11 cellular contexts compared by ENCODE assay signal in genomic region chr20:19737025-19737424, GRCh38. TPM values are rescaled to one million over a fixed set of nuclear protein-coding genes. Genes with fewer than 3 reads are reported as not detected.
DNase-seq lines count a peak whose midpoint lies in the region; ATAC-seq and TF ChIP-seq lines count a peak whose summit lies in the region.
"Had no signal": no experiment of that assay in that cellular context is flagged by ENCODE, and none has a peak within 500 bp of the region (broad histone marks: within the 10 kb centered on the region; RNA-seq: fewer than 3 reads in every experiment).

No MANE protein-coding gene starts in this region.

- H2AFZ ChIP-seq in Loucy (ENCODE audit: low read length) = peak overlapping the region; percentile 4; the same call in 1 of the 2 replicates

- H3K9me3 ChIP-seq in Loucy (ENCODE audit: insufficient read depth, low read depth, low read length) (no peaks in the 10 kb centered on the region), endodermal cell (ENCODE audit: control insufficient read depth, low read length) (no peaks in the 10 kb centered on the region), psoas muscle (no peaks in the 10 kb centered on the region)

- no peak overlapping the region for H3K27ac Mint-ChIP-seq in endodermal cell
- H3K27ac Mint-ChIP-seq: naive thymus-derived CD8-positive, alpha-beta T cell had no signal

- peak; percentile 64 for DNase-seq in GM03348 (ENCODE audit: low spot score)
- DNase-seq in endodermal cell = no peak
- DNase-seq in psoas muscle = no peak
- no peak for DNase-seq in GM13976 (ENCODE audit: low spot score)
- DNase-seq in DMS153 (lab: John Stamatoyannopoulos, UW) = no peak
- DNase-seq in NCI-H187 (lab: John Stamatoyannopoulos, UW) = no peak
- no peak for DNase-seq in GOT3 (lab: John Stamatoyannopoulos, UW)
- DNase-seq: activated CD4-positive, alpha-beta T cell treated with anti-CD3 and anti-CD28 coated beads for 1 hour; naive thymus-derived CD8-positive, alpha-beta T cell; NCI-H1694 treated with DMSO at 0.1 percent for 48 hours had no signal

- H3K27ac ChIP-seq in endodermal cell (ENCODE audit: low read depth, low read length) (peak overlapping the region; percentile 67), psoas muscle (no peak overlapping the region)

- H4K20me1 ChIP-seq in Loucy (ENCODE audit: insufficient read depth, low read length, poor library complexity, severe bottlenecking) = no peaks in the 10 kb centered on the region

- H3K27me3 ChIP-seq in Loucy (ENCODE audit: insufficient read depth, low read length, poor library complexity, severe bottlenecking) (no peaks in the 10 kb centered on the region), endodermal cell (ENCODE audit: control insufficient read depth, insufficient read depth, low read length, poor library complexity, severe bottlenecking) (no peaks in the 10 kb centered on the region), psoas muscle (ENCODE audit: insufficient read depth in 3 of 3, low read length in 2 of 3) (no peaks in the 10 kb centered on the region)

- no peaks in the 10 kb centered on the region for H3F3A ChIP-seq in Loucy (ENCODE audit: low read depth)

- H3K9me2 ChIP-seq in Loucy (replicated peaks; ENCODE audit: low read depth, low read length) = no peaks in the 10 kb centered on the region

- no peaks in the 10 kb centered on the region for H3K27me3 Mint-ChIP-seq in endodermal cell (ENCODE audit: insufficient read depth)

- no peaks in the 10 kb centered on the region for H3K36me3 Mint-ChIP-seq in endodermal cell (ENCODE audit: low read depth)
- H3K36me3 Mint-ChIP-seq: naive thymus-derived CD8-positive, alpha-beta T cell had no signal

- in situ Hi-C loops in GM13976 (cut with MboI; ENCODE audit: low sequenced_read_pairs, unreplicated experiment) = no loop called here

- peak in 3 of 4 donors; percentile 51 to 72 (median 61) for ATAC-seq in psoas muscle
- ATAC-seq: naive thymus-derived CD8-positive, alpha-beta T cell had no signal

- WGBS in endodermal cell (ENCODE audit: insufficient coverage in 1 of 2, insufficient read length in 1 of 2), 2 experiments = 79 to 91% methylated on average over 3 to 4 of the region's 4 CpGs
- 65 to 84% (median 68%) methylated on average over 4 of the region's 4 CpGs for WGBS in psoas muscle, 3 donors

- peaks cover 18% of the 10 kb centered on the region for H3K4me1 Mint-ChIP-seq in endodermal cell

- no peaks in the 10 kb centered on the region for H3K9me3 Mint-ChIP-seq in endodermal cell
- H3K9me3 Mint-ChIP-seq: naive thymus-derived CD8-positive, alpha-beta T cell had no signal

- H3K4me3 Mint-ChIP-seq in endodermal cell = no peak overlapping the region
- H3K4me3 Mint-ChIP-seq: naive thymus-derived CD8-positive, alpha-beta T cell had no signal

- H3K79me2 ChIP-seq in Loucy (ENCODE audit: insufficient read depth, low read length) = no peaks in the 10 kb centered on the region

- H3K36me3 ChIP-seq in Loucy (ENCODE audit: insufficient read depth, low read length) (no peaks in the 10 kb centered on the region), endodermal cell (ENCODE audit: control insufficient read depth, insufficient read depth, low read length) (no peaks in the 10 kb centered on the region), psoas muscle (ENCODE audit: insufficient read depth in 1 of 2, low read depth in 1 of 2) (no peaks in the 10 kb centered on the region)

- H3K9ac ChIP-seq in Loucy (ENCODE audit: low read depth, low read length, poor library complexity, severe bottlenecking) (no peak overlapping the region), endodermal cell (ENCODE audit: extremely low read depth, low read length, poor library complexity, severe bottlenecking) (no peak overlapping the region)

- no peak for TF ChIP-seq CTCF in Loucy (conservative IDR thresholded peaks at IDR 0.05; ENCODE audit: low read length)
- TF ChIP-seq CTCF in endodermal cell (conservative IDR thresholded peaks at IDR 0.05) = no peak
- no peak for TF ChIP-seq CTCF in psoas muscle (IDR thresholded peaks at IDR 0.05)
- no peak for TF ChIP-seq CTCF in GM13976 (IDR thresholded peaks at IDR 0.05; ENCODE audit: borderline replicate concordance, control extremely low read depth, extremely low read depth, insufficient read depth, missing control alignments)

- H3K4me3 ChIP-seq in Loucy (ENCODE audit: low read length, poor library complexity, severe bottlenecking) (no peak overlapping the region), endodermal cell (ENCODE audit: low read length) (no peak overlapping the region), psoas muscle (no peak overlapping the region)

- intact Hi-C loops in psoas muscle (cut with DNase I) = loop anchor here in 1 of 2 donors (5.0 kb wide), 1 partner anchor 45 kb away; no protein-coding TSS in a partner anchor

- no peak overlapping the region for H3K4me2 ChIP-seq in Loucy (ENCODE audit: low read depth, low read length, poor library complexity, severe bottlenecking)

- H3K4me1 ChIP-seq in Loucy (ENCODE audit: insufficient read depth, low read length, poor library complexity, severe bottlenecking) = peaks cover 29% of the 10 kb centered on the region
- no peaks in the 10 kb centered on the region for H3K4me1 ChIP-seq in endodermal cell (ENCODE audit: control insufficient read depth, insufficient read depth, low read length)
- H3K4me1 ChIP-seq in psoas muscle = peaks cover 15% of the 10 kb centered on the region

RNA-seq across cellular contexts. Expression of gene RIN2, which starts 21.0 kb away (rescaled TPM):
- total RNA-seq in endodermal cell (10 to 100 TPM; 17.0 to 19.6 TPM), psoas muscle (10 to 100 TPM; 18.9 to 33.4 (median 25.1) TPM)
- 15.3 TPM for polyA plus RNA-seq in endodermal cell (2013, experiment 1 of 2)
- 15.4 TPM for polyA plus RNA-seq in endodermal cell (2013, experiment 2 of 2)
- 1 to 10 TPM; 4.4 to 9.6 (median 5.5) TPM for polyA plus RNA-seq in psoas muscle
- polyA plus RNA-seq: naive thymus-derived CD8-positive, alpha-beta T cell had no signal
